20 cellular contexts compared by ENCODE assay signal in genomic region chr17:75343007-75343406, GRCh38. TPM values are rescaled to one million over a fixed set of nuclear protein-coding genes. Genes with fewer than 3 reads are reported as not detected.
DNase-seq lines count a peak whose midpoint lies in the region; ATAC-seq and TF ChIP-seq lines count a peak whose summit lies in the region.
"Had no signal": no experiment of that assay in that cellular context is flagged by ENCODE, and none has a peak within 500 bp of the region (broad histone marks: within the 10 kb centered on the region; RNA-seq: fewer than 3 reads in every experiment).

No MANE protein-coding gene starts in this region.

- no peaks in the 10 kb centered on the region for H3K27me3 ChIP-seq in DOHH2 (ENCODE audit: control insufficient read depth, low read length)
- H3K27me3 ChIP-seq: body of pancreas, dorsolateral prefrontal cortex, esophagus muscularis mucosa, upper lobe of left lung had no signal

- H3K9me2 ChIP-seq in DOHH2 (replicated peaks; ENCODE audit: control insufficient read depth, low read length), result no peaks in the 10 kb centered on the region

- H3F3A ChIP-seq in DOHH2 (ENCODE audit: control insufficient read depth, insufficient read depth), result peaks cover 35% of the 10 kb centered on the region

- peaks cover 16% of the 10 kb centered on the region for H3K36me3 Mint-ChIP-seq in activated CD4-positive, alpha-beta T cell treated with anti-CD3 and anti-CD28 coated beads, Interleukin-2, amount 10 ng/mL, durations not matched to agents 7 days and 5 days (ENCODE audit: low read depth)
- H3K36me3 Mint-ChIP-seq in activated B cell treated with CpG ODN at 0.5 μM for 24 hours (ENCODE audit: low read depth), result peaks cover 16% of the 10 kb centered on the region
- no peaks in the 10 kb centered on the region for H3K36me3 Mint-ChIP-seq in naive thymus-derived CD8-positive, alpha-beta T cell

- H3K4me1 Mint-ChIP-seq in activated CD4-positive, alpha-beta T cell treated with anti-CD3 and anti-CD28 coated beads, Interleukin-2, amount 10 ng/mL, durations not matched to agents 7 days and 5 days, result peaks cover 86% of the 10 kb centered on the region
- H3K4me1 Mint-ChIP-seq in activated B cell treated with CpG ODN at 0.5 μM for 24 hours, result peaks cover 93% of the 10 kb centered on the region
- H3K4me1 Mint-ChIP-seq in naive thymus-derived CD8-positive, alpha-beta T cell, result peaks cover 39 to 96% (median 90%) of the 10 kb centered on the region in 4 donors

- CTCF ChIA-PET in activated CD4-positive, alpha-beta T cell treated with anti-CD3 and anti-CD28 coated beads, Interleukin-2, amount 10 ng/mL, durations not matched to agents 7 days and 5 days (lab: Charles Lee), result no interaction called here
- CTCF ChIA-PET in activated B cell treated with CpG ODN at 0.5 μM for 24 hours (lab: Charles Lee), result interaction anchor here (1.6 to 2.0 kb wide), 2 partner anchors 37 to 54 kb away, joined by 3 to 10 read pairs; partner anchors contain the start of gene SLC25A19

- no peak overlapping the region for H3K4me3 Mint-ChIP-seq in activated CD4-positive, alpha-beta T cell treated with anti-CD3 and anti-CD28 coated beads, Interleukin-2, amount 10 ng/mL, durations not matched to agents 7 days and 5 days
- peak overlapping the region; percentile 66 for H3K4me3 Mint-ChIP-seq in activated B cell treated with CpG ODN at 0.5 μM for 24 hours
- peak overlapping the region; percentile 37 to 92 (median 81) for H3K4me3 Mint-ChIP-seq in naive thymus-derived CD8-positive, alpha-beta T cell
- H3K4me3 Mint-ChIP-seq: mesothelial cell of epicardium had no signal

- peaks cover 86% of the 10 kb centered on the region for H3K79me2 ChIP-seq in DOHH2 (ENCODE audit: control insufficient read depth, low read length)

- TF ChIP-seq CTCF in DOHH2 (IDR thresholded peaks at IDR 0.05; ENCODE audit: low read depth, low read length, poor library complexity, severe bottlenecking), result no peak
- TF ChIP-seq CTCF in activated B cell treated with CpG ODN at 0.5 μM for 24 hours (IDR thresholded peaks at IDR 0.05), result no peak

- H3K27ac ChIP-seq in DOHH2 (ENCODE audit: low read depth, low read length), result peak overlapping the region; percentile 100
- H3K27ac ChIP-seq: body of pancreas, dorsolateral prefrontal cortex, esophagus muscularis mucosa, upper lobe of left lung had no signal

- intact Hi-C loops in activated B cell treated with CpG ODN at 0.5 μM for 24 hours (cut with micrococcal nuclease), result no loop called here

- no peaks in the 10 kb centered on the region for H3K9me3 ChIP-seq in DOHH2 (ENCODE audit: control insufficient read depth, insufficient read depth, low read length)
- H3K9me3 ChIP-seq: body of pancreas, esophagus muscularis mucosa, upper lobe of left lung had no signal

- peaks cover 40% of the 10 kb centered on the region for H3K36me3 ChIP-seq in DOHH2 (ENCODE audit: control insufficient read depth, low read length)
- H3K36me3 ChIP-seq: esophagus muscularis mucosa, upper lobe of left lung had no signal

- POLR2A ChIA-PET in activated CD4-positive, alpha-beta T cell treated with anti-CD3 and anti-CD28 coated beads, Interleukin-2, amount 10 ng/mL, durations not matched to agents 7 days and 5 days (lab: Charles Lee), result no interaction called here
- POLR2A ChIA-PET in activated B cell treated with CpG ODN at 0.5 μM for 24 hours (lab: Charles Lee), result interaction anchor here (1.7 to 7.4 kb wide), 5 partner anchors 22 to 62 kb away, joined by 5 to 154 read pairs (median 42); partner anchors contain the start of gene GRB2
- POLR2A ChIA-PET in naive thymus-derived CD8-positive, alpha-beta T cell (lab: Charles Lee), result interaction anchor here (0.9 to 1.0 kb wide), 2 partner anchors 9 to 16 kb away, joined by 4 to 6 read pairs; no protein-coding TSS in a partner anchor

- no peak for DNase-seq in activated CD4-positive, alpha-beta T cell treated with anti-CD3 and anti-CD28 coated beads, Interleukin-2, amount 10 ng/mL, durations not matched to agents 7 days and 5 days
- no peak for DNase-seq in activated CD4-positive, alpha-beta T cell treated with anti-CD3 and anti-CD28 coated beads for 1 hour
- DNase-seq in activated B cell treated with CpG ODN at 0.5 μM for 24 hours, result no peak
- DNase-seq in naive thymus-derived CD8-positive, alpha-beta T cell, result no peak
- no peak for DNase-seq in HUDEP-2 (lab: John Stamatoyannopoulos, UW; ENCODE audit: unreplicated experiment in 76 of 76)
- DNase-seq in NCI-H446 treated with DMSO at 0.1 percent for 48 hours (lab: John Stamatoyannopoulos, UW), result no peak
- DNase-seq: activated CD4-positive, alpha-beta T cell treated with anti-CD3 and anti-CD28 coated beads, Interleukin-2, amount 50 U/mL, for 48 hours; activated effector memory CD4-positive, alpha-beta T cell treated with Interleukin-2 at 50 U/mL for 16 hours; body of pancreas; glutamatergic neuron; H9; MV-4-11; RPMI8226; stimulated activated CD4-positive, alpha-beta T cell treated with anti-CD3 and anti-CD28 coated beads, Interleukin-4, amount 100 ng/mL, for 4 hours; upper lobe of left lung had no signal

- H3K27me3 Mint-ChIP-seq in activated CD4-positive, alpha-beta T cell treated with anti-CD3 and anti-CD28 coated beads, Interleukin-2, amount 10 ng/mL, durations not matched to agents 7 days and 5 days, result no peaks in the 10 kb centered on the region
- no peaks in the 10 kb centered on the region for H3K27me3 Mint-ChIP-seq in activated B cell treated with CpG ODN at 0.5 μM for 24 hours
- no peaks in the 10 kb centered on the region for H3K27me3 Mint-ChIP-seq in naive thymus-derived CD8-positive, alpha-beta T cell

- peak overlapping the region; percentile 69 for H3K4me3 ChIP-seq in DOHH2 (ENCODE audit: low read length)
- H3K4me3 ChIP-seq: body of pancreas, dorsolateral prefrontal cortex, esophagus muscularis mucosa, upper lobe of left lung had no signal

- peak overlapping the region; percentile 100 for H3K4me2 ChIP-seq in DOHH2 (ENCODE audit: low read length)

- no peaks in the 10 kb centered on the region for H3K9me3 Mint-ChIP-seq in activated CD4-positive, alpha-beta T cell treated with anti-CD3 and anti-CD28 coated beads, Interleukin-2, amount 10 ng/mL, durations not matched to agents 7 days and 5 days
- no peaks in the 10 kb centered on the region for H3K9me3 Mint-ChIP-seq in activated B cell treated with CpG ODN at 0.5 μM for 24 hours
- H3K9me3 Mint-ChIP-seq in naive thymus-derived CD8-positive, alpha-beta T cell, result no peaks in the 10 kb centered on the region
- H3K9me3 Mint-ChIP-seq: H9, mesothelial cell of epicardium had no signal

- ATAC-seq in activated B cell treated with CpG ODN at 0.5 μM for 24 hours (ENCODE audit: low read depth) (no peak), HG02763 (IDR thresholded peaks at IDR 0.05; ENCODE audit: unreplicated experiment) (no peak)
- no peak for ATAC-seq in naive thymus-derived CD8-positive, alpha-beta T cell
- ATAC-seq: body of pancreas had no signal

- H4K20me1 ChIP-seq in DOHH2 (ENCODE audit: control insufficient read depth, insufficient read depth, low read depth, low read length), result no peaks in the 10 kb centered on the region; the same call in 1 of the 2 replicates

- peaks cover 92% of the 10 kb centered on the region for H3K4me1 ChIP-seq in DOHH2 (ENCODE audit: control insufficient read depth, low read length)

- H3K27ac Mint-ChIP-seq in activated CD4-positive, alpha-beta T cell treated with anti-CD3 and anti-CD28 coated beads, Interleukin-2, amount 10 ng/mL, durations not matched to agents 7 days and 5 days, result peak overlapping the region; percentile 86
- H3K27ac Mint-ChIP-seq in activated B cell treated with CpG ODN at 0.5 μM for 24 hours, result peak overlapping the region; percentile 92
- peak overlapping the region; percentile 83 to 97 (median 89) for H3K27ac Mint-ChIP-seq in naive thymus-derived CD8-positive, alpha-beta T cell

RNA-seq across cellular contexts. Expression of gene SLC25A19, which starts 53.8 kb away (rescaled TPM):
- total RNA-seq in activated CD4-positive, alpha-beta T cell treated with anti-CD3 and anti-CD28 coated beads, Interleukin-2, amount 10 ng/mL, durations not matched to agents 7 days and 5 days, result 10 to 100 TPM; 27.6 to 30.5 TPM
- total RNA-seq in activated B cell treated with CpG ODN at 0.5 μM for 24 hours, result 87.6 and 96.7 TPM in 2 replicates
- 10 to 100 TPM; 20.5 to 22.5 TPM for total RNA-seq in naive thymus-derived CD8-positive, alpha-beta T cell
- 10 to 100 TPM; 11.2 to 15.4 (median 13.3) TPM for polyA plus RNA-seq in naive thymus-derived CD8-positive, alpha-beta T cell
